Comparison of ENCODE assay signal across 8 cellular contexts in genomic region chr4:13547563-13548041, GRCh38. TPM values are rescaled to one million over a fixed set of nuclear protein-coding genes. Genes with fewer than 3 reads are reported as not detected.
DNase-seq lines count a peak whose midpoint lies in the region; ATAC-seq and TF ChIP-seq lines count a peak whose summit lies in the region.

No MANE protein-coding gene starts in this region.

- H3K4me3 Mint-ChIP-seq in naive thymus-derived CD4-positive, alpha-beta T cell, result peak overlapping the region in 9 of 10 donors; percentile 29 to 87 (median 67)

- DNase-seq in GM10266 (ENCODE audit: extremely low spot score) (peak; percentile 72), LNCaP clone FGC (ENCODE audit: low read depth) (no peak), astrocyte of the cerebellum (ENCODE audit: low read depth) (no peak), CD1c-positive myeloid dendritic cell (ENCODE audit: extremely low spot score) (no peak), cortex of kidney (lab: John Stamatoyannopoulos, UW) (no peak)
- peak in 4 of 9 donors; percentile 25 to 51 (median 38) for DNase-seq in naive thymus-derived CD4-positive, alpha-beta T cell

- in situ Hi-C loops in astrocyte of the cerebellum (cut with HindIII; ENCODE audit: low sequenced_read_pairs), result no loop called here

- peaks cover 70 to 79% (median 71%) of the 10 kb centered on the region in 5 donors for H3K27me3 Mint-ChIP-seq in naive thymus-derived CD4-positive, alpha-beta T cell

- peaks cover 13 to 19% of the 10 kb centered on the region in 2 donors for H3K4me1 ChIP-seq in naive thymus-derived CD4-positive, alpha-beta T cell (ENCODE audit: control insufficient read depth in 2 of 2, insufficient read depth in 2 of 2, low read length in 2 of 2)

- peaks cover 27 to 38% of the 10 kb centered on the region in 2 donors for H3K27me3 ChIP-seq in naive thymus-derived CD4-positive, alpha-beta T cell (ENCODE audit: control insufficient read depth in 2 of 2, insufficient read depth in 2 of 2, low read length in 2 of 2)

- CTCF ChIA-PET in naive thymus-derived CD4-positive, alpha-beta T cell (lab: Charles Lee), result no interaction called here

- peaks cover 0 to 9% (median 0%) of the 10 kb centered on the region in 5 donors for H3K36me3 Mint-ChIP-seq in naive thymus-derived CD4-positive, alpha-beta T cell

- H3K9me3 Mint-ChIP-seq in naive thymus-derived CD4-positive, alpha-beta T cell, result peaks cover 0 to 51% (median 7%) of the 10 kb centered on the region in 11 donors

- TF ChIP-seq CTCF in GM10266 (IDR thresholded peaks at IDR 0.05; ENCODE audit: control insufficient read depth, insufficient read depth, low read depth, missing control alignments) (no peak), LNCaP clone FGC (IDR thresholded peaks at IDR 0.05; ENCODE audit: control insufficient read depth, extremely low read depth, insufficient read depth) (no peak), astrocyte of the cerebellum (IDR thresholded peaks at IDR 0.05; ENCODE audit: low read depth, low read length, missing control alignments) (no peak)

- peak overlapping the region; percentile 28; the same call in 1 of the 2 replicates for H3K4me3 ChIP-seq in LNCaP clone FGC (ENCODE audit: low read depth, low read length)
- H3K4me3 ChIP-seq in astrocyte of the cerebellum (ENCODE audit: low read depth, low read length), result peak overlapping the region; percentile 26
- H3K4me3 ChIP-seq in naive thymus-derived CD4-positive, alpha-beta T cell (ENCODE audit: low read length), result peak overlapping the region; percentile 48

- H3K9me3 ChIP-seq in naive thymus-derived CD4-positive, alpha-beta T cell (ENCODE audit: control insufficient read depth in 2 of 3, low read length in 3 of 3), result no peaks in the 10 kb centered on the region

- ATAC-seq in naive thymus-derived CD4-positive, alpha-beta T cell, result peak; percentile 49
- ATAC-seq in HG03442 (IDR thresholded peaks at IDR 0.05; ENCODE audit: unreplicated experiment) (no peak), HG03457 (IDR thresholded peaks at IDR 0.05; ENCODE audit: unreplicated experiment) (no peak)

- H3K27ac ChIP-seq in naive thymus-derived CD4-positive, alpha-beta T cell (ENCODE audit: low read depth, low read length), result no peak overlapping the region

- POLR2A ChIA-PET in naive thymus-derived CD4-positive, alpha-beta T cell (lab: Charles Lee), result no interaction called here

- intact Hi-C loops in naive thymus-derived CD4-positive, alpha-beta T cell (cut with micrococcal nuclease), result loop anchor here (1.0 to 5.0 kb wide), 5 partner anchors 19 to 1780 kb away; partner anchors contain the start of gene RAB28 (in 2 of the 2)

- no peak overlapping the region for H3K27ac Mint-ChIP-seq in naive thymus-derived CD4-positive, alpha-beta T cell

- H3K4me1 Mint-ChIP-seq in naive thymus-derived CD4-positive, alpha-beta T cell, result peaks cover 24 to 42% (median 38%) of the 10 kb centered on the region in 7 donors

- no peaks in the 10 kb centered on the region for H3K36me3 ChIP-seq in naive thymus-derived CD4-positive, alpha-beta T cell (ENCODE audit: control insufficient read depth in 2 of 3, insufficient read depth in 3 of 3, low read length in 3 of 3)

RNA-seq across cellular contexts. Expression of gene NKX3-2, which starts 3.3 kb away (rescaled TPM):
- not detected for total RNA-seq in naive thymus-derived CD4-positive, alpha-beta T cell
- not detected for polyA plus RNA-seq in naive thymus-derived CD4-positive, alpha-beta T cell
